ENCODE assay signal across 31 cellular contexts in genomic region chr4:26515936-26516335, GRCh38. TPM values are rescaled to one million over a fixed set of nuclear protein-coding genes. Genes with fewer than 3 reads are reported as not detected.
"Had no signal": no experiment of that assay in that cellular context is flagged by ENCODE, and none has a peak within 500 bp of the region (broad histone marks: within the 10 kb centered on the region; RNA-seq: fewer than 3 reads in every experiment).

No MANE protein-coding gene starts in this region.

- H3K27ac ChIP-seq: neural progenitor cell, pancreas, prostate gland, right lobe of liver, sigmoid colon, stomach, thoracic aorta, thyroid gland, tibial nerve, upper lobe of left lung, vagina had no signal

- H3K27me3 ChIP-seq: neural progenitor cell, pancreas, right lobe of liver, sigmoid colon, stomach, thyroid gland, tibial nerve, upper lobe of left lung, vagina had no signal

- H3K9me3 ChIP-seq: pancreas, prostate gland, right lobe of liver, sigmoid colon, stomach, thoracic aorta, thyroid gland, tibial nerve, upper lobe of left lung, vagina had no signal

- H3K4me1 ChIP-seq: neural progenitor cell, pancreas, prostate gland, right lobe of liver, stomach, thyroid gland, tibial nerve, upper lobe of left lung, vagina had no signal

- DNase-seq: naive thymus-derived CD4-positive, alpha-beta T cell; natural killer cell; occipital lobe; pancreas; retina; right cardiac atrium; right lobe of liver; sigmoid colon; small intestine; stimulated activated CD4-positive, alpha-beta T cell treated with anti-CD3 and anti-CD28 coated beads, Interleukin-15, amount 100 ng/mL, for 24 hours; stimulated activated CD4-positive, alpha-beta T cell treated with anti-CD3 and anti-CD28 coated beads, Interleukin-2, amount 100 ng/mL, for 24 hours; stimulated activated CD4-positive, alpha-beta T cell treated with anti-CD3 and anti-CD28 coated beads, Interleukin-2, amount 100 ng/mL, for 48 hours; stimulated activated CD4-positive, alpha-beta T cell treated with anti-CD3 and anti-CD28 coated beads, Interleukin-4, amount 100 ng/mL, for 24 hours; stimulated activated naive B cell treated with anti-CD40 and anti-IgM and Interleukin-4, amounts not matched to agents 10 μg/mL and 1 μg/mL and 100 μg/mL, for 72 hours; stimulated activated naive CD4-positive, alpha-beta T cell treated with Interleukin-2 at 50 U/mL for 16 hours; stomach; thyroid gland; trophoblast cell; upper lobe of left lung had no signal

- H3K36me3 ChIP-seq: neural progenitor cell, pancreas, prostate gland, right lobe of liver, sigmoid colon, stomach, thoracic aorta, thyroid gland, tibial nerve, upper lobe of left lung, vagina had no signal

- H3K4me3 ChIP-seq: neural progenitor cell, pancreas, prostate gland, right lobe of liver, sigmoid colon, stomach, thoracic aorta, thyroid gland, tibial nerve, upper lobe of left lung, vagina had no signal

- ATAC-seq: naive thymus-derived CD4-positive, alpha-beta T cell; natural killer cell; pancreas; right cardiac atrium; right lobe of liver; stimulated activated effector memory CD8-positive, alpha-beta T cell treated with anti-CD3 and anti-CD28 coated beads, Interleukin-12 subunit alpha, Interleukin-12 subunit beta, amount 100 ng/mL, for 72 hours; stimulated activated naive B cell treated with anti-CD40 and anti-IgM and Interleukin-4, amounts not matched to agents 10 μg/mL and 1 μg/mL and 100 μg/mL, for 72 hours had no signal

RNA-seq across cellular contexts. Expression of gene CCKAR, which starts 25.7 kb away (rescaled TPM):
- total RNA-seq: naive thymus-derived CD4-positive, alpha-beta T cell; natural killer cell; occipital lobe; posterior vena cava; prostate gland; pulmonary artery endothelial cell; right lobe of liver; sigmoid colon; skeletal muscle tissue; subcutaneous adipose tissue; thyroid gland; tibial nerve; upper lobe of left lung; ureter had no signal
- polyA plus RNA-seq: naive thymus-derived CD4-positive, alpha-beta T cell; neural cell; pancreas; right cardiac atrium had no signal
